ENCODE assay signal across 1 cellular context in the genomic region with DNA sequence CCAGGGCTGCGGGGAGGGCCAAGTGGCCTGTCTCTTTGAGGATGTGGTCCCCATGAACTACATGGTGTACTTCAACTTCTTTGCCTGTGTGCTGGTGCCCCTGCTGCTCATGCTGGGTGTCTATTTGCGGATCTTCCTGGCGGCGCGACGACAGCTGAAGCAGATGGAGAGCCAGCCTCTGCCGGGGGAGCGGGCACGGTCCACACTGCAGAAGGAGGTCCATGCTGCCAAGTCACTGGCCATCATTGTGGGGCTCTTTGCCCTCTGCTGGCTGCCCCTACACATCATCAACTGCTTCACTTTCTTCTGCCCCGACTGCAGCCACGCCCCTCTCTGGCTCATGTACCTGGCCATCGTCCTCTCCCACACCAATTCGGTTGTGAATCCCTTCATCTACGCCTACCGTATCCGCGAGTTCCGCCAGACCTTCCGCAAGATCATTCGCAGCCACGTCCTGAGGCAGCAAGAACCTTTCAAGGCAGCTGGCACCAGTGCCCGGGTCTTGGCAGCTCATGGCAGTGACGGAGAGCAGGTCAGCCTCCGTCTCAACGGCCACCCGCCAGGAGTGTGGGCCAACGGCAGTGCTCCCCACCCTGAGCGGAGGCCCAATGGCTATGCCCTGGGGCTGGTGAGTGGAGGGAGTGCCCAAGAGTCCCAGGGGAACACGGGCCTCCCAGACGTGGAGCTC.
TF ChIP-seq lines count a peak whose summit lies in the region.

No MANE protein-coding gene starts in this region.

TF ChIP-seq in WTC11, 78 proteins besides CTCF, POLR2A, EP300 and RAD21:
- TF ChIP-seq RELA (CRISPR knock-in tag; IDR thresholded peaks at IDR 0.05; ENCODE audit: borderline replicate concordance), result no peak
TF ChIP-seq in WTC11: peak in this region for 0.
